ENCODE assay signal across 13 cellular contexts in the genomic region with DNA sequence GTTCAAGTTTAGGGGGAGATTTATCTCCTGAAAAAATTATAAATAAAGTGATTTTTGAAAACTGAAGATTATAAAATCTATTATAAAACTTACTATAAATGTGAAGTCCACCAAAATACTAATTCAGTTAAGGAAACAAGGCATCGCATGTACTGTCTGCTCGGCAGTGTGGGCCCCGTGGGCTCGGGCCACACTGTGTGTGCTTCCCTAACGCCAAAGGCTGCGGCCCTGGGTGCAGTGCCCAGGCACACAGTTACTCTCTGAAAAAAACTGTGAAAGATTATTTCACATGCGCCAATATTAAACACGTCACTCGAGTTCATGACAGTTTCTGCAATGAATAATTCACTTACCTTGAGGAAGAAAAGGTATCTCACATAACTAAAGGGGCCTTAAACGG. TPM values are rescaled to one million over a fixed set of nuclear protein-coding genes. Genes with fewer than 3 reads are reported as not detected.
DNase-seq lines count a peak whose midpoint lies in the region; ATAC-seq and TF ChIP-seq lines count a peak whose summit lies in the region.
"Had no signal": no experiment of that assay in that cellular context is flagged by ENCODE, and none has a peak within 500 bp of the region (broad histone marks: within the 10 kb centered on the region; RNA-seq: fewer than 3 reads in every experiment).

No MANE protein-coding gene starts in this region.

- H3K36me3 ChIP-seq in heart right ventricle (peaks cover 0 to 78% (median 18%) of the 10 kb centered on the region in 9 donors), upper lobe of left lung (peaks cover 12 to 78% (median 55%) of the 10 kb centered on the region in 4 donors)

- no peak for TF ChIP-seq POLR2A in upper lobe of left lung (IDR thresholded peaks at IDR 0.05)

- ATAC-seq in right cardiac atrium (no peak), heart right ventricle (no peak), memory B cell (ENCODE audit: low read depth) (no peak), upper lobe of left lung (ENCODE audit: low FRiP score in 2 of 2) (no peak), GM21723 (IDR thresholded peaks at IDR 0.05; ENCODE audit: unreplicated experiment) (no peak), GM18520 (IDR thresholded peaks at IDR 0.05; ENCODE audit: unreplicated experiment) (no peak)
- ATAC-seq in activated CD8-positive, alpha-beta T cell treated with anti-CD3 and anti-CD28 coated beads for 36 hours, result no peak

- H3K4me1 ChIP-seq in right cardiac atrium (ENCODE audit: control insufficient read depth, insufficient read depth, low read length) (peaks cover 24% of the 10 kb centered on the region), heart right ventricle (peaks cover 25 to 74% (median 63%) of the 10 kb centered on the region in 9 donors), upper lobe of left lung (peaks cover 33 to 74% (median 54%) of the 10 kb centered on the region in 4 donors)

- peak overlapping the region; percentile 40 for H3K27ac Mint-ChIP-seq in activated CD8-positive, alpha-beta T cell treated with anti-CD3 and anti-CD28 coated beads for 36 hours
- H3K27ac Mint-ChIP-seq in memory B cell, result peak overlapping the region; percentile 14
- H3K27ac Mint-ChIP-seq: B cell had no signal

- TF ChIP-seq EP300 in upper lobe of left lung (IDR thresholded peaks at IDR 0.05), result no peak

- TF ChIP-seq CTCF in heart right ventricle (IDR thresholded peaks at IDR 0.05) (no peak), upper lobe of left lung (IDR thresholded peaks at IDR 0.05) (no peak)
- TF ChIP-seq CTCF in activated CD8-positive, alpha-beta T cell treated with anti-CD3 and anti-CD28 coated beads for 36 hours (IDR thresholded peaks at IDR 0.05), result no peak

- H3K27me3 ChIP-seq in right cardiac atrium (ENCODE audit: control insufficient read depth, insufficient read depth) (no peaks in the 10 kb centered on the region), heart right ventricle (no peaks in the 10 kb centered on the region), upper lobe of left lung (no peaks in the 10 kb centered on the region)

- H3K27me3 Mint-ChIP-seq in activated CD8-positive, alpha-beta T cell treated with anti-CD3 and anti-CD28 coated beads for 36 hours, result no peaks in the 10 kb centered on the region
- no peaks in the 10 kb centered on the region for H3K27me3 Mint-ChIP-seq in memory B cell
- H3K27me3 Mint-ChIP-seq: B cell had no signal

- intact Hi-C loops in right cardiac atrium (cut with DNase I), result no loop called here
- intact Hi-C loops in heart right ventricle (cut with DNase I), result loop anchor here in 2 of 10 donors (5.0 to 10.0 kb wide), 3 partner anchors 67 to 129 kb away; a partner anchor contains a TSS
- intact Hi-C loops in activated CD8-positive, alpha-beta T cell treated with anti-CD3 and anti-CD28 coated beads for 36 hours (cut with micrococcal nuclease), result no loop called here

- H3K36me3 Mint-ChIP-seq in activated CD8-positive, alpha-beta T cell treated with anti-CD3 and anti-CD28 coated beads for 36 hours (ENCODE audit: low read depth), result peaks cover 33% of the 10 kb centered on the region
- H3K36me3 Mint-ChIP-seq in memory B cell, result peaks cover 18% of the 10 kb centered on the region

- DNase-seq in right cardiac atrium, result peak in 2 of 3 donors; percentile 24 to 34
- no peak for DNase-seq in heart right ventricle
- no peak for DNase-seq in activated CD8-positive, alpha-beta T cell treated with anti-CD3 and anti-CD28 coated beads for 36 hours
- no peak for DNase-seq in memory B cell (ENCODE audit: low spot score in 2 of 2)
- no peak for DNase-seq in upper lobe of left lung
- DNase-seq in HK-2 (ENCODE audit: unreplicated experiment), result no peak
- DNase-seq: DMS79 treated with DMSO at 0.1 percent for 48 hours, KBM-7, NCI-H1092 had no signal

- WGBS in right cardiac atrium, result 84% methylated on average over 10 of the region's 10 CpGs
- 92% methylated on average over 10 of the region's 10 CpGs for WGBS in heart right ventricle, 2 donors
- 83 to 84% methylated on average over 10 of the region's 10 CpGs for WGBS in upper lobe of left lung, 2 donors

- POLR2A ChIA-PET in activated CD8-positive, alpha-beta T cell treated with anti-CD3 and anti-CD28 coated beads for 36 hours (lab: Charles Lee), result no interaction called here

- H3K4me3 Mint-ChIP-seq in activated CD8-positive, alpha-beta T cell treated with anti-CD3 and anti-CD28 coated beads for 36 hours, result no peak overlapping the region
- H3K4me3 Mint-ChIP-seq in memory B cell, result no peak overlapping the region
- H3K4me3 Mint-ChIP-seq: B cell had no signal

- H3K27ac ChIP-seq in right cardiac atrium (ENCODE audit: low read length) (no peak overlapping the region), heart right ventricle (peak overlapping the region in 5 of 10 donors; percentile 69 to 85 (median 79)), upper lobe of left lung (peak overlapping the region in 3 of 4 donors; percentile 69 to 78 (median 74))

- no peak overlapping the region for H3K4me3 ChIP-seq in right cardiac atrium (ENCODE audit: low read length)
- no peak overlapping the region for H3K4me3 ChIP-seq in heart right ventricle
- H3K4me3 ChIP-seq in upper lobe of left lung, result no peak overlapping the region
- H3K4me3 ChIP-seq: psoas muscle had no signal

- no peaks in the 10 kb centered on the region for H3K9me3 Mint-ChIP-seq in activated CD8-positive, alpha-beta T cell treated with anti-CD3 and anti-CD28 coated beads for 36 hours
- H3K9me3 Mint-ChIP-seq in memory B cell, result no peaks in the 10 kb centered on the region

- H3K9me3 ChIP-seq in right cardiac atrium (ENCODE audit: control insufficient read depth, low read length) (no peaks in the 10 kb centered on the region), heart right ventricle (no peaks in the 10 kb centered on the region), upper lobe of left lung (no peaks in the 10 kb centered on the region)
- H3K9me3 ChIP-seq: psoas muscle had no signal

- CTCF ChIA-PET in activated CD8-positive, alpha-beta T cell treated with anti-CD3 and anti-CD28 coated beads for 36 hours (lab: Charles Lee), result interaction anchor here (1.5 kb wide), 1 partner anchor 21 kb away, joined by 4 read pairs; no protein-coding TSS in a partner anchor

- H3K4me1 Mint-ChIP-seq in activated CD8-positive, alpha-beta T cell treated with anti-CD3 and anti-CD28 coated beads for 36 hours (ENCODE audit: low read depth), result peaks cover 49% of the 10 kb centered on the region
- H3K4me1 Mint-ChIP-seq in memory B cell, result peaks cover 13% of the 10 kb centered on the region

RNA-seq across cellular contexts. Expression of a gene that starts 39.8 kb away (rescaled TPM):
- total RNA-seq in right cardiac atrium (10 to 100 TPM; 17.7 to 19.4 (median 18.3) TPM), heart right ventricle (10 to 100 TPM; 14.6 to 23.2 (median 16.9) TPM), upper lobe of left lung (100 to 1,000 TPM in 1 of 6 donors, 10 to 100 TPM in 5; 38.9 to 141 (median 43.0) TPM)
- polyA plus RNA-seq in right cardiac atrium (16.3 TPM), heart right ventricle (10 to 100 TPM in 1 of 2 donors, 1 to 10 TPM in 1; 8.2 to 22.9 TPM)
- total RNA-seq in activated CD8-positive, alpha-beta T cell treated with anti-CD3 and anti-CD28 coated beads for 36 hours, result 10 to 100 TPM; 24.5 to 29.0 TPM

Comparison
In these comparisons a context has a peak if more than half of its experiments do, and no peak if none do; other contexts are left out.
1. DNase-seq: peak in right cardiac atrium (2 of 3); none in heart right ventricle (0 of 2), activated CD8-positive, alpha-beta T cell treated with anti-CD3 and anti-CD28 coated beads for 36 hours (single experiment), memory B cell (0 of 2), upper lobe of left lung (0 of 2) and HK-2 (single experiment).